ENCODE assay signal across 21 cellular contexts in the genomic region with DNA sequence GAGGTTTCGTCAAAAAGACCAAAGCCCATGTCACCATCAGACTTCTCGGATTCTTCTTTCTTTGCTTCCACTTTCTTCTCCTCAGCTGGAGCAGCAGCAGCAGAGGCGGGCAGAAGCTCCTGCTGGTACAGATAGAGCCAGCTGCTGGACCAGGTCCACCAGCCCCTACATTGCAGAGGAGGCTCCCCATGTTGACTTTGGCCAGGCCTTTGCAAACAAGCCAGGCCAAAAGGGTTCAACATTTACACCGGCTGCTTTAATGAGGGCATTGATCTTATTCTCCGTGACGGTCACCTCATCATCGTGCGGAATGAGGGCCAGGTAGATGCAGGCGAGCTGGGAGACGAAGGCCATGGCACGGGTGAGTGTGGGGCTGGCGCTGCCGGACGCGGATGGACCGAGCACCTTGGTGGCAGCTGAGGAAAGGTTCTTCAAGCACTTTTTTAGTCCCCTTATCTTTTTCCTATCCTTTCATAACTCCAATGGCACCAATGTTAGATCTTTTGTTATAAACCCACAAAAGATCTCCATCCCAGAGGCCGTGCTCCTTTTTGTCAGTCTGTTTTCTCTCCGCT.
"Had no signal": no experiment of that assay in that cellular context is flagged by ENCODE, and none has a peak within 500 bp of the region (broad histone marks: within the 10 kb centered on the region; RNA-seq: fewer than 3 reads in every experiment).

No MANE protein-coding gene starts in this region.

- H3K9me3 Mint-ChIP-seq: activated naive CD8-positive, alpha-beta T cell treated with anti-CD3 and anti-CD28 coated beads for 36 hours had no signal

- ATAC-seq: lower lobe of right lung, T-cell had no signal

- H3K36me3 Mint-ChIP-seq: activated naive CD8-positive, alpha-beta T cell treated with anti-CD3 and anti-CD28 coated beads for 36 hours; naive B cell; T-cell had no signal

- FAIRE-seq: small intestine had no signal

- H3K9me3 ChIP-seq: lower lobe of right lung, neutrophil, tibial nerve had no signal

- H3K4me3 ChIP-seq: lower lobe of right lung, right atrium auricular region, tibial nerve had no signal

- H3K27me3 Mint-ChIP-seq: activated CD4-positive, alpha-beta T cell treated with anti-CD3 and anti-CD28 coated beads, Interleukin-2, amount 10 ng/mL, durations not matched to agents 7 days and 5 days; activated naive CD8-positive, alpha-beta T cell treated with anti-CD3 and anti-CD28 coated beads for 36 hours; dendritic cell treated with granulocyte-macrophage colony-stimulating factor and Interleukin-4, amounts not matched to agents 40 ng/mL and 50 ng/mL, for 4 days; naive B cell; progenitor cell of endocrine pancreas; T-cell had no signal

- H3K4me3 Mint-ChIP-seq: activated CD4-positive, alpha-beta T cell treated with anti-CD3 and anti-CD28 coated beads, Interleukin-2, amount 10 ng/mL, durations not matched to agents 7 days and 5 days; activated naive CD8-positive, alpha-beta T cell treated with anti-CD3 and anti-CD28 coated beads for 36 hours; dendritic cell treated with granulocyte-macrophage colony-stimulating factor and Interleukin-4, amounts not matched to agents 40 ng/mL and 50 ng/mL, for 4 days; T-cell had no signal

- H3K4me1 Mint-ChIP-seq: activated CD4-positive, alpha-beta T cell treated with anti-CD3 and anti-CD28 coated beads, Interleukin-2, amount 10 ng/mL, durations not matched to agents 7 days and 5 days; activated naive CD8-positive, alpha-beta T cell treated with anti-CD3 and anti-CD28 coated beads for 36 hours; naive B cell; T-cell had no signal

- H3K36me3 ChIP-seq: brain microvascular endothelial cell, lower lobe of right lung, neutrophil, right atrium auricular region, tibial nerve had no signal

- H3K4me1 ChIP-seq: lower lobe of right lung, right atrium auricular region, tibial nerve had no signal

- H3K27me3 ChIP-seq: brain microvascular endothelial cell, neutrophil, right atrium auricular region, tibial nerve had no signal

- H3K27ac Mint-ChIP-seq: activated CD4-positive, alpha-beta T cell treated with anti-CD3 and anti-CD28 coated beads, Interleukin-2, amount 10 ng/mL, durations not matched to agents 7 days and 5 days; activated naive CD8-positive, alpha-beta T cell treated with anti-CD3 and anti-CD28 coated beads for 36 hours; dendritic cell treated with granulocyte-macrophage colony-stimulating factor and Interleukin-4, amounts not matched to agents 40 ng/mL and 50 ng/mL, for 4 days; naive B cell; progenitor cell of endocrine pancreas; T-cell had no signal

- H3K27ac ChIP-seq: lower lobe of right lung, neutrophil, right atrium auricular region, tibial nerve had no signal

- DNase-seq: activated CD4-positive, alpha-beta T cell treated with anti-CD3 and anti-CD28 coated beads, Interleukin-2, amount 10 ng/mL, durations not matched to agents 7 days and 5 days; activated gamma-delta T cell treated with Interleukin-2 at 50 U/mL for 16 hours; activated naive CD8-positive, alpha-beta T cell treated with anti-CD3 and anti-CD28 coated beads for 36 hours; amygdala; effector memory CD4-positive, alpha-beta T cell; lower lobe of right lung; midbrain; naive B cell; small intestine; stimulated activated CD4-positive, alpha-beta T cell treated with anti-CD3 and anti-CD28 coated beads, Interleukin-4, amount 100 ng/mL, for 4 hours; stimulated activated CD8-positive, alpha-beta memory T cell treated with anti-CD3 and anti-CD28 coated beads, Interleukin-4, amount 100 ng/mL, for 48 hours; stimulated activated naive CD4-positive, alpha-beta T cell treated with Interleukin-2 at 50 U/mL for 16 hours; substantia nigra; T-cell; T-helper 9 cell had no signal
